ENCODE assay signal across 21 cellular contexts in genomic region chr17:27310548-27311110, GRCh38.
"Had no signal": no experiment of that assay in that cellular context is flagged by ENCODE, and none has a peak within 500 bp of the region (broad histone marks: within the 10 kb centered on the region; RNA-seq: fewer than 3 reads in every experiment).

No MANE protein-coding gene starts in this region.

- H3K9me3 Mint-ChIP-seq: activated naive CD4-positive, alpha-beta T cell treated with anti-CD3 and anti-CD28 coated beads, Interleukin-2, amount 50 U/mL, for 72 hours; brain; natural killer cell treated with Interleukin-12 subunit alpha and Interleukin-12 subunit beta and Interleukin-15 and Interleukin-18, amount 100 ng/mL, for 72 hours; stimulated activated naive CD8-positive, alpha-beta T cell treated with anti-CD3 and anti-CD28 coated beads, Interleukin-15, Interleukin-2, amounts not matched to agents 100 ng/mL and 50 ng/mL, for 24 hours; type B pancreatic cell had no signal

- FAIRE-seq: endothelial cell of umbilical vein, kidney had no signal

- H3K27me3 Mint-ChIP-seq: brain; natural killer cell treated with Interleukin-12 subunit alpha and Interleukin-12 subunit beta and Interleukin-15 and Interleukin-18, amount 100 ng/mL, for 72 hours; stimulated activated naive CD8-positive, alpha-beta T cell treated with anti-CD3 and anti-CD28 coated beads, Interleukin-15, Interleukin-2, amounts not matched to agents 100 ng/mL and 50 ng/mL, for 24 hours; type B pancreatic cell had no signal

- H3K27ac Mint-ChIP-seq: activated naive CD4-positive, alpha-beta T cell treated with anti-CD3 and anti-CD28 coated beads, Interleukin-2, amount 50 U/mL, for 72 hours; natural killer cell treated with Interleukin-12 subunit alpha and Interleukin-12 subunit beta and Interleukin-15 and Interleukin-18, amount 100 ng/mL, for 72 hours; stimulated activated naive CD8-positive, alpha-beta T cell treated with anti-CD3 and anti-CD28 coated beads, Interleukin-15, Interleukin-2, amounts not matched to agents 100 ng/mL and 50 ng/mL, for 24 hours; type B pancreatic cell had no signal

- H3K4me3 Mint-ChIP-seq: brain; natural killer cell treated with Interleukin-12 subunit alpha and Interleukin-12 subunit beta and Interleukin-15 and Interleukin-18, amount 100 ng/mL, for 72 hours; stimulated activated naive CD8-positive, alpha-beta T cell treated with anti-CD3 and anti-CD28 coated beads, Interleukin-15, Interleukin-2, amounts not matched to agents 100 ng/mL and 50 ng/mL, for 24 hours; type B pancreatic cell had no signal

- DNase-seq: activated CD4-positive, alpha-beta T cell treated with anti-CD3 and anti-CD28 coated beads, Interleukin-2, amount 50 U/mL, for 4 hours; activated CD4-positive, CD25-positive, alpha-beta regulatory T cell; activated gamma-delta T cell; activated T-cell treated with anti-CD3 and anti-CD28 coated beads, Interleukin-2, amount 50 U/mL, for 48 hours; amygdala; central memory CD4-positive, alpha-beta T cell; effector CD4-positive, alpha-beta T cell; foreskin fibroblast; hypothalamus; kidney; left ventricle myocardium inferior; mesendoderm; nucleus accumbens; posterior cingulate gyrus; stimulated activated CD4-positive, alpha-beta T cell treated with anti-CD3 and anti-CD28 coated beads, Interleukin-4, amount 100 ng/mL, for 24 hours had no signal

- ATAC-seq: activated naive CD4-positive, alpha-beta T cell treated with anti-CD3 and anti-CD28 coated beads, Interleukin-2, amount 50 U/mL, for 72 hours; natural killer cell treated with Interleukin-12 subunit alpha and Interleukin-12 subunit beta and Interleukin-15 and Interleukin-18, amount 100 ng/mL, for 72 hours had no signal
